ENCODE assay signal across 1 cellular context in genomic region chr17:77088455-77089117, GRCh38.
TF ChIP-seq lines count a peak whose summit lies in the region.

No MANE protein-coding gene starts in this region.

TF ChIP-seq in GM12878, 131 proteins besides CTCF, POLR2A, EP300 and RAD21 (continued from another document and continues in another):
- peak; percentile 76 for TF ChIP-seq E4F1 (IDR thresholded peaks at IDR 0.05; ENCODE audit: borderline replicate concordance, partially characterized antibody)
- peak; percentile 99 for TF ChIP-seq MXI1 (IDR thresholded peaks at IDR 0.05; ENCODE audit: low read depth, low read length)
- TF ChIP-seq POU2F2 (IDR thresholded peaks at IDR 0.05; ENCODE audit: borderline replicate concordance, low read depth, low read length) = peak; percentile 47; the same call in 1 of the 3 replicates
- no peak for TF ChIP-seq ZNF274 (IDR thresholded peaks at IDR 0.05; ENCODE audit: insufficient read depth, insufficient read length)
- no peak for TF ChIP-seq ZZZ3 (IDR thresholded peaks at IDR 0.05; ENCODE audit: control insufficient read depth, insufficient read length, low read depth)
- no peak for TF ChIP-seq NR2C2 (IDR thresholded peaks at IDR 0.05; ENCODE audit: borderline replicate concordance, control insufficient read depth, insufficient read length, low read depth)
- TF ChIP-seq BRCA1 (IDR thresholded peaks at IDR 0.05; ENCODE audit: low read depth, low read length) = no peak
- TF ChIP-seq, protein P1, sequence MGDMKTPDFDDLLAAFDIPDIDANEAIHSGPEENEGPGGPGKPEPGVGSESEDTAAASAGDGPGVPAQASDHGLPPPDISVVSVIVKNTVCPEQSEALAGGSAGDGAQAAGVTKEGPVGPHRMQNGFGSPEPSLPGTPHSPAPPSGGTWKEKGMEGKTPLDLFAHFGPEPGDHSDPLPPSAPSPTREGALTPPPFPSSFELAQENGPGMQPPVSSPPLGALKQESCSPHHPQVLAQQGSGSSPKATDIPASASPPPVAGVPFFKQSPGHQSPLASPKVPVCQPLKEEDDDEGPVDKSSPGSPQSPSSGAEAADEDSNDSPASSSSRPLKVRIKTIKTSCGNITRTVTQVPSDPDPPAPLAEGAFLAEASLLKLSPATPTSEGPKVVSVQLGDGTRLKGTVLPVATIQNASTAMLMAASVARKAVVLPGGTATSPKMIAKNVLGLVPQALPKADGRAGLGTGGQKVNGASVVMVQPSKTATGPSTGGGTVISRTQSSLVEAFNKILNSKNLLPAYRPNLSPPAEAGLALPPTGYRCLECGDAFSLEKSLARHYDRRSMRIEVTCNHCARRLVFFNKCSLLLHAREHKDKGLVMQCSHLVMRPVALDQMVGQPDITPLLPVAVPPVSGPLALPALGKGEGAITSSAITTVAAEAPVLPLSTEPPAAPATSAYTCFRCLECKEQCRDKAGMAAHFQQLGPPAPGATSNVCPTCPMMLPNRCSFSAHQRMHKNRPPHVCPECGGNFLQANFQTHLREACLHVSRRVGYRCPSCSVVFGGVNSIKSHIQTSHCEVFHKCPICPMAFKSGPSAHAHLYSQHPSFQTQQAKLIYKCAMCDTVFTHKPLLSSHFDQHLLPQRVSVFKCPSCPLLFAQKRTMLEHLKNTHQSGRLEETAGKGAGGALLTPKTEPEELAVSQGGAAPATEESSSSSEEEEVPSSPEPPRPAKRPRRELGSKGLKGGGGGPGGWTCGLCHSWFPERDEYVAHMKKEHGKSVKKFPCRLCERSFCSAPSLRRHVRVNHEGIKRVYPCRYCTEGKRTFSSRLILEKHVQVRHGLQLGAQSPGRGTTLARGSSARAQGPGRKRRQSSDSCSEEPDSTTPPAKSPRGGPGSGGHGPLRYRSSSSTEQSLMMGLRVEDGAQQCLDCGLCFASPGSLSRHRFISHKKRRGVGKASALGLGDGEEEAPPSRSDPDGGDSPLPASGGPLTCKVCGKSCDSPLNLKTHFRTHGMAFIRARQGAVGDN (IDR thresholded peaks at IDR 0.05) = peak; percentile 83
- peak; percentile 83 for TF ChIP-seq ATF7 (IDR thresholded peaks at IDR 0.05; ENCODE audit: low read depth)
- TF ChIP-seq FOXM1 (IDR thresholded peaks at IDR 0.05; ENCODE audit: low read depth, low read length) = no peak; the same call in 1 of the 2 replicates
- no peak for TF ChIP-seq ZNF207 (IDR thresholded peaks at IDR 0.05; ENCODE audit: borderline replicate concordance)
- peak; percentile 81 for TF ChIP-seq RUNX3 (IDR thresholded peaks at IDR 0.05; ENCODE audit: low read length)
- TF ChIP-seq, protein P2, sequence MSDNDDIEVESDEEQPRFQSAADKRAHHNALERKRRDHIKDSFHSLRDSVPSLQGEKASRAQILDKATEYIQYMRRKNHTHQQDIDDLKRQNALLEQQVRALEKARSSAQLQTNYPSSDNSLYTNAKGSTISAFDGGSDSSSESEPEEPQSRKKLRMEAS (IDR thresholded peaks at IDR 0.05; ENCODE audit: low read depth, low read length) = peak; percentile 99
- peak; percentile 71 for TF ChIP-seq LARP7 (IDR thresholded peaks at IDR 0.05)
- peak; percentile 93 for TF ChIP-seq CBFB (IDR thresholded peaks at IDR 0.05; ENCODE audit: low read depth)
- TF ChIP-seq, protein P3, sequence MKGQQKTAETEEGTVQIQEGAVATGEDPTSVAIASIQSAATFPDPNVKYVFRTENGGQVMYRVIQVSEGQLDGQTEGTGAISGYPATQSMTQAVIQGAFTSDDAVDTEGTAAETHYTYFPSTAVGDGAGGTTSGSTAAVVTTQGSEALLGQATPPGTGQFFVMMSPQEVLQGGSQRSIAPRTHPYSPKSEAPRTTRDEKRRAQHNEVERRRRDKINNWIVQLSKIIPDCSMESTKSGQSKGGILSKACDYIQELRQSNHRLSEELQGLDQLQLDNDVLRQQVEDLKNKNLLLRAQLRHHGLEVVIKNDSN (IDR thresholded peaks at IDR 0.05; ENCODE audit: borderline replicate concordance, extremely low read length, insufficient read depth, low read depth, low read length) = peak; percentile 65
- TF ChIP-seq YY1 (IDR thresholded peaks at IDR 0.05; ENCODE audit: low read depth, low read length) = peak; percentile 91
- 0 out of 2 replicates have a peak, but pooled peaks have one; percentile 28 for TF ChIP-seq ESRRA (IDR thresholded peaks at IDR 0.05; ENCODE audit: low read length)
- TF ChIP-seq, protein P4, sequence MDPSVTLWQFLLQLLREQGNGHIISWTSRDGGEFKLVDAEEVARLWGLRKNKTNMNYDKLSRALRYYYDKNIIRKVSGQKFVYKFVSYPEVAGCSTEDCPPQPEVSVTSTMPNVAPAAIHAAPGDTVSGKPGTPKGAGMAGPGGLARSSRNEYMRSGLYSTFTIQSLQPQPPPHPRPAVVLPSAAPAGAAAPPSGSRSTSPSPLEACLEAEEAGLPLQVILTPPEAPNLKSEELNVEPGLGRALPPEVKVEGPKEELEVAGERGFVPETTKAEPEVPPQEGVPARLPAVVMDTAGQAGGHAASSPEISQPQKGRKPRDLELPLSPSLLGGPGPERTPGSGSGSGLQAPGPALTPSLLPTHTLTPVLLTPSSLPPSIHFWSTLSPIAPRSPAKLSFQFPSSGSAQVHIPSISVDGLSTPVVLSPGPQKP (IDR thresholded peaks at IDR 0.05; ENCODE audit: low read depth, low read length) = peak; percentile 99
- no peak for TF ChIP-seq TARDBP (IDR thresholded peaks at IDR 0.05; ENCODE audit: borderline replicate concordance)
- peak; percentile 68 for TF ChIP-seq SP1 (IDR thresholded peaks at IDR 0.05; ENCODE audit: low read depth, low read length)
- peak; percentile 63; the same call in 1 of the 2 replicates for TF ChIP-seq JUND (IDR thresholded peaks at IDR 0.05; ENCODE audit: low read depth, low read length)
- peak; percentile 75 for TF ChIP-seq RAD51 (IDR thresholded peaks at IDR 0.05)
- 0 out of 2 replicates have a peak, but pooled peaks have one; percentile 70 for TF ChIP-seq POLR2AphosphoS2 (IDR thresholded peaks at IDR 0.05; ENCODE audit: low read depth, low read length)
- peak; percentile 79 for TF ChIP-seq PML (IDR thresholded peaks at IDR 0.05; ENCODE audit: low read length)
- peak; percentile 79 for TF ChIP-seq NR2C1 (IDR thresholded peaks at IDR 0.05)
- no peak; the same call in 1 of the 2 replicates for TF ChIP-seq JUNB (IDR thresholded peaks at IDR 0.05)
- TF ChIP-seq BMI1 (IDR thresholded peaks at IDR 0.05; ENCODE audit: borderline replicate concordance) = no peak
- 0 out of 2 replicates have a peak, but pooled peaks have one; percentile 18 for TF ChIP-seq RB1 (IDR thresholded peaks at IDR 0.05; ENCODE audit: borderline replicate concordance)
- TF ChIP-seq SKIL (IDR thresholded peaks at IDR 0.05; ENCODE audit: low read depth, poor library complexity, severe bottlenecking) = no peak
- no peak for TF ChIP-seq SMAD1 (IDR thresholded peaks at IDR 0.05; ENCODE audit: low read depth, partially characterized antibody)
- TF ChIP-seq MYC (IDR thresholded peaks at IDR 0.05; ENCODE audit: insufficient read depth, insufficient read length, insufficient replicate concordance, low read length, severe bottlenecking) = peak; percentile 99
- TF ChIP-seq, protein P5, sequence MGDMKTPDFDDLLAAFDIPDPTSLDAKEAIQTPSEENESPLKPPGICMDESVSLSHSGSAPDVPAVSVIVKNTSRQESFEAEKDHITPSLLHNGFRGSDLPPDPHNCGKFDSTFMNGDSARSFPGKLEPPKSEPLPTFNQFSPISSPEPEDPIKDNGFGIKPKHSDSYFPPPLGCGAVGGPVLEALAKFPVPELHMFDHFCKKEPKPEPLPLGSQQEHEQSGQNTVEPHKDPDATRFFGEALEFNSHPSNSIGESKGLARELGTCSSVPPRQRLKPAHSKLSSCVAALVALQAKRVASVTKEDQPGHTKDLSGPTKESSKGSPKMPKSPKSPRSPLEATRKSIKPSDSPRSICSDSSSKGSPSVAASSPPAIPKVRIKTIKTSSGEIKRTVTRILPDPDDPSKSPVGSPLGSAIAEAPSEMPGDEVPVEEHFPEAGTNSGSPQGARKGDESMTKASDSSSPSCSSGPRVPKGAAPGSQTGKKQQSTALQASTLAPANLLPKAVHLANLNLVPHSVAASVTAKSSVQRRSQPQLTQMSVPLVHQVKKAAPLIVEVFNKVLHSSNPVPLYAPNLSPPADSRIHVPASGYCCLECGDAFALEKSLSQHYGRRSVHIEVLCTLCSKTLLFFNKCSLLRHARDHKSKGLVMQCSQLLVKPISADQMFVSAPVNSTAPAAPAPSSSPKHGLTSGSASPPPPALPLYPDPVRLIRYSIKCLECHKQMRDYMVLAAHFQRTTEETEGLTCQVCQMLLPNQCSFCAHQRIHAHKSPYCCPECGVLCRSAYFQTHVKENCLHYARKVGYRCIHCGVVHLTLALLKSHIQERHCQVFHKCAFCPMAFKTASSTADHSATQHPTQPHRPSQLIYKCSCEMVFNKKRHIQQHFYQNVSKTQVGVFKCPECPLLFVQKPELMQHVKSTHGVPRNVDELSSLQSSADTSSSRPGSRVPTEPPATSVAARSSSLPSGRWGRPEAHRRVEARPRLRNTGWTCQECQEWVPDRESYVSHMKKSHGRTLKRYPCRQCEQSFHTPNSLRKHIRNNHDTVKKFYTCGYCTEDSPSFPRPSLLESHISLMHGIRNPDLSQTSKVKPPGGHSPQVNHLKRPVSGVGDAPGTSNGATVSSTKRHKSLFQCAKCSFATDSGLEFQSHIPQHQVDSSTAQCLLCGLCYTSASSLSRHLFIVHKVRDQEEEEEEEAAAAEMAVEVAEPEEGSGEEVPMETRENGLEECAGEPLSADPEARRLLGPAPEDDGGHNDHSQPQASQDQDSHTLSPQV (IDR thresholded peaks at IDR 0.05) = 0 out of 2 replicates have a peak, but pooled peaks have one; percentile 46
- TF ChIP-seq SUZ12 (IDR thresholded peaks at IDR 0.05; ENCODE audit: unreplicated experiment) = no peak
- no peak for TF ChIP-seq ZNF384 (IDR thresholded peaks at IDR 0.05; ENCODE audit: borderline replicate concordance, low read depth, low read length)
- TF ChIP-seq GABPA (IDR thresholded peaks at IDR 0.05; ENCODE audit: low read depth) = peak; percentile 96
- TF ChIP-seq HDAC2 (IDR thresholded peaks at IDR 0.05) = no peak
- TF ChIP-seq, protein P6, sequence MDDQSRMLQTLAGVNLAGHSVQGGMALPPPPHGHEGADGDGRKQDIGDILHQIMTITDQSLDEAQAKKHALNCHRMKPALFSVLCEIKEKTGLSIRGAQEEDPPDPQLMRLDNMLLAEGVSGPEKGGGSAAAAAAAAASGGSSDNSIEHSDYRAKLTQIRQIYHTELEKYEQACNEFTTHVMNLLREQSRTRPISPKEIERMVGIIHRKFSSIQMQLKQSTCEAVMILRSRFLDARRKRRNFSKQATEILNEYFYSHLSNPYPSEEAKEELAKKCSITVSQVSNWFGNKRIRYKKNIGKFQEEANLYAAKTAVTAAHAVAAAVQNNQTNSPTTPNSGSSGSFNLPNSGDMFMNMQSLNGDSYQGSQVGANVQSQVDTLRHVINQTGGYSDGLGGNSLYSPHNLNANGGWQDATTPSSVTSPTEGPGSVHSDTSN (IDR thresholded peaks at IDR 0.05; ENCODE audit: insufficient replicate concordance, low read depth, low read length) = no peak
- TF ChIP-seq CREM (IDR thresholded peaks at IDR 0.05; ENCODE audit: low read depth) = peak; percentile 93
- TF ChIP-seq CHD2 (IDR thresholded peaks at IDR 0.05; ENCODE audit: borderline replicate concordance, low read depth, low read length) = peak; percentile 79
- TF ChIP-seq RFX5 (IDR thresholded peaks at IDR 0.05; ENCODE audit: low read depth, low read length) = no peak
- no peak for TF ChIP-seq SRF (IDR thresholded peaks at IDR 0.05; ENCODE audit: low read depth in 2 of 2, low read length in 2 of 2)
- no peak for TF ChIP-seq NFIC (IDR thresholded peaks at IDR 0.05; ENCODE audit: low read depth, low read length)
- TF ChIP-seq, protein P7, sequence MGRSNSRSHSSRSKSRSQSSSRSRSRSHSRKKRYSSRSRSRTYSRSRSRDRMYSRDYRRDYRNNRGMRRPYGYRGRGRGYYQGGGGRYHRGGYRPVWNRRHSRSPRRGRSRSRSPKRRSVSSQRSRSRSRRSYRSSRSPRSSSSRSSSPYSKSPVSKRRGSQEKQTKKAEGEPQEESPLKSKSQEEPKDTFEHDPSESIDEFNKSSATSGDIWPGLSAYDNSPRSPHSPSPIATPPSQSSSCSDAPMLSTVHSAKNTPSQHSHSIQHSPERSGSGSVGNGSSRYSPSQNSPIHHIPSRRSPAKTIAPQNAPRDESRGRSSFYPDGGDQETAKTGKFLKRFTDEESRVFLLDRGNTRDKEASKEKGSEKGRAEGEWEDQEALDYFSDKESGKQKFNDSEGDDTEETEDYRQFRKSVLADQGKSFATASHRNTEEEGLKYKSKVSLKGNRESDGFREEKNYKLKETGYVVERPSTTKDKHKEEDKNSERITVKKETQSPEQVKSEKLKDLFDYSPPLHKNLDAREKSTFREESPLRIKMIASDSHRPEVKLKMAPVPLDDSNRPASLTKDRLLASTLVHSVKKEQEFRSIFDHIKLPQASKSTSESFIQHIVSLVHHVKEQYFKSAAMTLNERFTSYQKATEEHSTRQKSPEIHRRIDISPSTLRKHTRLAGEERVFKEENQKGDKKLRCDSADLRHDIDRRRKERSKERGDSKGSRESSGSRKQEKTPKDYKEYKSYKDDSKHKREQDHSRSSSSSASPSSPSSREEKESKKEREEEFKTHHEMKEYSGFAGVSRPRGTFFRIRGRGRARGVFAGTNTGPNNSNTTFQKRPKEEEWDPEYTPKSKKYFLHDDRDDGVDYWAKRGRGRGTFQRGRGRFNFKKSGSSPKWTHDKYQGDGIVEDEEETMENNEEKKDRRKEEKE (IDR thresholded peaks at IDR 0.05) = no peak
- no peak for TF ChIP-seq STAT3 (IDR thresholded peaks at IDR 0.05; ENCODE audit: low read depth, low read length)
- TF ChIP-seq EED (IDR thresholded peaks at IDR 0.05; ENCODE audit: low read depth) = no peak
